8 cellular contexts compared by ENCODE assay signal in the genomic region with DNA sequence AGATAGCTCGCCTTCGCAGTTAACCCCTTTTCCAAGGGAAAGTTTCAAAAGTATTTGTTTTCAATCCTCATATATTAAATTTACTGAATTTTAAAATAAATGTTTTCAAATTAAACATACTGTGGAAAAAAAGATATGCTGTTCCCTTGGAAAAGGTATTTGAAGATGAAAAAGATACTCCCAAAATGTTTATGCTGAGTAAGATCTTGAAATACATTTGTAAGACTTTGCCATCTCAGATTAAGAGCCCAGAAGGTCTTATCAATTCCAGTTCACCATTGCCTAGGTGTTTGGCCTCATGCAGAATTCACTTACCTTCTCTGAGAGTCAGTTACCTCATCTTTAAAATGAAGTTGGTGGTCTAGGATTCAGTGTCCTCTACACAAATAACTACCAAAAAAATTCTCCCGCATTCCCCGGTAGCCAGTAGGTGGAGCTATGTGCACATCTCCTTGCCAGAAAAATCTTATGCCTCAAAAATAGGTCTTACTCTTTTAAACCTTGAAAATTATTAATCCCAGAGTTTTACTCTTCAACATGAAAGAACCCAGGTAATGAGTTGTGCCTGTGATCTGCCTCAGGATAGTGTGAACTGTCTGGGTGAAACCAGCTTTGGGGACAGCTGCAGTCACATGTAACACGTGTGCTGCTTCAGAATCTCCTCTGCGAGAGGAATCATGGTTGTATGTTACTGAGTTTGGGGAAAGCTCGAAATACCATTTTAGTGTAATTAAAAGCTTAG.
DNase-seq lines count a peak whose midpoint lies in the region; ATAC-seq, FAIRE-seq and TF ChIP-seq lines count a peak whose summit lies in the region.

No MANE protein-coding gene starts in this region.

- H2AFZ ChIP-seq in K562 (ENCODE audit: low read depth, low read length): no peak overlapping the region

- no peaks in the 10 kb centered on the region for H3K4me1 Mint-ChIP-seq in T-cell

- FAIRE-seq in K562 (lab: Jason Lieb, UNC): peak; percentile 72

- no peak overlapping the region for H3K27ac ChIP-seq in K562 (ENCODE audit: extremely low read depth, low read depth, low read length)

- POLR2A ChIA-PET in T-cell (lab: Charles Lee) (no interaction called here), K562 (lab: Yijun Ruan, JAX) (interaction anchor here (0.6 to 1.0 kb wide), 2 partner anchors 15 to 107 kb away, joined by 3 read pairs; no protein-coding TSS in a partner anchor)

- no peak overlapping the region for H3K4me3 Mint-ChIP-seq in T-cell

- TF ChIP-seq RAD21 in K562 (CRISPR knock-in tag; conservative IDR thresholded peaks at IDR 0.05 in 1 of 2, IDR thresholded peaks at IDR 0.05 in 1 of 2): peak; percentile 61 to 72

- CTCF ChIA-PET in T-cell (lab: Charles Lee): interaction anchor here (0.6 to 1.1 kb wide), 8 partner anchors 21 to 351 kb away, joined by 3 to 8 read pairs (median 4); no protein-coding TSS in a partner anchor
- CTCF ChIA-PET in K562 (lab: Yijun Ruan, JAX; ENCODE audit: low intra/inter-chr PET ratio): interaction anchor here (0.6 to 2.8 kb wide), 3 partner anchors 41 to 279 kb away, joined by 3 to 20 read pairs (median 3); no protein-coding TSS in a partner anchor

- H3K4me1 ChIP-seq in K562 (replicated peaks in 1 of 2; ENCODE audit: control insufficient read depth in 2 of 2, insufficient read depth in 2 of 2, low read length in 2 of 2): no peaks in the 10 kb centered on the region

- peaks cover 61% of the 10 kb centered on the region for H3K36me3 Mint-ChIP-seq in T-cell

- no peaks in the 10 kb centered on the region for H3K9me1 ChIP-seq in K562 (ENCODE audit: control insufficient read depth, insufficient read depth, low read length)

- no peak for TF ChIP-seq EP300 in K562 (IDR thresholded peaks at IDR 0.05; ENCODE audit: low read length)

- ATAC-seq in T-cell (replicated peaks in 1 of 4): no peak
- no peak for ATAC-seq in K562
- ATAC-seq in HG03457 (IDR thresholded peaks at IDR 0.05; ENCODE audit: unreplicated experiment): no peak

- no peak overlapping the region for H3K9ac ChIP-seq in K562 (ENCODE audit: insufficient read depth in 1 of 2, low read depth in 2 of 2, low read length in 2 of 2)

- H3K27me3 ChIP-seq in K562 (ENCODE audit: control insufficient read depth in 2 of 2, insufficient read depth in 2 of 2, low read length in 2 of 2): no peaks in the 10 kb centered on the region

- H3K9me3 Mint-ChIP-seq in T-cell: no peaks in the 10 kb centered on the region

- peak; percentile 64 to 85 (median 83) for TF ChIP-seq CTCF in K562 (IDR thresholded peaks at IDR 0.05 in 2 of 3, conservative IDR thresholded peaks at IDR 0.05 in 1 of 3; ENCODE audit: insufficient read depth in 2 of 3, low read depth in 1 of 3, low read length in 3 of 3)

- WGBS in K562 (ENCODE audit: insufficient coverage, low coverage, missing lambda C conversion rate): 57% methylated on average over 7 of the region's 7 CpGs

- no peak overlapping the region for H3K4me3 ChIP-seq in K562

- no peaks in the 10 kb centered on the region for H3K79me2 ChIP-seq in K562 (ENCODE audit: control insufficient read depth, insufficient read depth, low read length)

- no peaks in the 10 kb centered on the region for H3K27me3 Mint-ChIP-seq in T-cell

- in situ Hi-C loops in KBM-7 (cut with MboI; ENCODE audit: low pct_unique_long_range_greater_than_20kb, low sequenced_read_pairs): no loop called here
- in situ Hi-C loops in K562 (cut with MboI): no loop called here

- no peaks in the 10 kb centered on the region for H4K20me1 ChIP-seq in K562 (replicated peaks; ENCODE audit: control insufficient read depth, insufficient read depth, low read length)

- TF ChIP-seq POLR2A in K562 (conservative IDR thresholded peaks at IDR 0.05): no peak

- BruUV-seq in K562 (replicated peaks; lab: Mats Ljungman, UMichigan): no TSS peak

- intact Hi-C loops in K562 (cut with micrococcal nuclease): loop anchor here (1.0 to 2.0 kb wide), 3 partner anchors 36 to 327 kb away; no protein-coding TSS in a partner anchor

- peak; percentile 47 for DNase-seq in ELF-1 (ENCODE audit: low read depth, low spot score)
- DNase-seq in KBM-7: peak; percentile 68
- DNase-seq in T-cell: peak in 30 of 34 experiments; percentile 4 to 60 (median 34)
- peak; percentile 34 to 58 (median 40) for DNase-seq in K562 (ENCODE audit: extremely low read depth in 1 of 4, low spot score in 3 of 4)
- peak; percentile 60 for DNase-seq in islet precursor cell
- peak; percentile 27 to 31 for DNase-seq in stimulated activated CD4-positive, alpha-beta T cell treated with anti-CD3 and anti-CD28 coated beads, Interleukin-4, amount 100 ng/mL, for 4 hours
- no peak for DNase-seq in NCI-H526 treated with DMSO at 0.1 percent for 48 hours (lab: John Stamatoyannopoulos, UW)

- peaks cover 66% of the 10 kb centered on the region for H3K36me3 ChIP-seq in K562 (ENCODE audit: control insufficient read depth, insufficient read depth, low read length)

- H3K27ac Mint-ChIP-seq in T-cell: no peak overlapping the region

- no peaks in the 10 kb centered on the region; the same call in 1 of the 2 replicates for H3K9me3 ChIP-seq in K562 (replicated peaks; ENCODE audit: control insufficient read depth, insufficient read depth, low read depth, low read length)

- H3K4me2 ChIP-seq in K562 (ENCODE audit: insufficient read depth, low read length): no peak overlapping the region

TF ChIP-seq in K562, 482 proteins besides CTCF, POLR2A, EP300 and RAD21:
- TF ChIP-seq POLR2AphosphoS5 (IDR thresholded peaks at IDR 0.05; ENCODE audit: control insufficient read depth, insufficient read depth, low read depth, low read length) (no peak), KLF16 (IDR thresholded peaks at IDR 0.05) (0 out of 2 replicates have a peak, but pooled peaks have one; percentile 11), STAG1 (CRISPR knock-in tag; IDR thresholded peaks at IDR 0.05; ENCODE audit: borderline replicate concordance) (peak; percentile 11; the same call in 1 of the 2 replicates), U2AF1 (optimal IDR thresholded peaks at IDR 0.05; ENCODE audit: low read depth, low read length) (no peak), ZNF316 (IDR thresholded peaks at IDR 0.05) (peak; percentile 69), MAFF (IDR thresholded peaks at IDR 0.05; ENCODE audit: low read length) (peak; percentile 9; the same call in 1 of the 2 replicates), C11orf30 (IDR thresholded peaks at IDR 0.05; ENCODE audit: low read depth) (peak; percentile 58), SMC3 (conservative IDR thresholded peaks at IDR 0.05; ENCODE audit: insufficient read depth, low read depth, low read length) (peak; percentile 70; the same call in 1 of the 2 replicates)
- TF ChIP-seq, protein P1, sequence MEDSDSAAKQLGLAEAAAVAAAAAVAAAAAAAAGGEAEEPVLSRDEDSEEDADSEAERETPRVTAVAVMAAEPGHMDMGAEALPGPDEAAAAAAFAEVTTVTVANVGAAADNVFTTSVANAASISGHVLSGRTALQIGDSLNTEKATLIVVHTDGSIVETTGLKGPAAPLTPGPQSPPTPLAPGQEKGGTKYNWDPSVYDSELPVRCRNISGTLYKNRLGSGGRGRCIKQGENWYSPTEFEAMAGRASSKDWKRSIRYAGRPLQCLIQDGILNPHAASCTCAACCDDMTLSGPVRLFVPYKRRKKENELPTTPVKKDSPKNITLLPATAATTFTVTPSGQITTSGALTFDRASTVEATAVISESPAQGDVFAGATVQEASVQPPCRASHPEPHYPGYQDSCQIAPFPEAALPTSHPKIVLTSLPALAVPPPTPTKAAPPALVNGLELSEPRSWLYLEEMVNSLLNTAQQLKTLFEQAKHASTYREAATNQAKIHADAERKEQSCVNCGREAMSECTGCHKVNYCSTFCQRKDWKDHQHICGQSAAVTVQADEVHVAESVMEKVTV (CRISPR knock-in tag; IDR thresholded peaks at IDR 0.05): peak; percentile 20; the same call in 1 of the 2 replicates
- TF ChIP-seq, protein P2, sequence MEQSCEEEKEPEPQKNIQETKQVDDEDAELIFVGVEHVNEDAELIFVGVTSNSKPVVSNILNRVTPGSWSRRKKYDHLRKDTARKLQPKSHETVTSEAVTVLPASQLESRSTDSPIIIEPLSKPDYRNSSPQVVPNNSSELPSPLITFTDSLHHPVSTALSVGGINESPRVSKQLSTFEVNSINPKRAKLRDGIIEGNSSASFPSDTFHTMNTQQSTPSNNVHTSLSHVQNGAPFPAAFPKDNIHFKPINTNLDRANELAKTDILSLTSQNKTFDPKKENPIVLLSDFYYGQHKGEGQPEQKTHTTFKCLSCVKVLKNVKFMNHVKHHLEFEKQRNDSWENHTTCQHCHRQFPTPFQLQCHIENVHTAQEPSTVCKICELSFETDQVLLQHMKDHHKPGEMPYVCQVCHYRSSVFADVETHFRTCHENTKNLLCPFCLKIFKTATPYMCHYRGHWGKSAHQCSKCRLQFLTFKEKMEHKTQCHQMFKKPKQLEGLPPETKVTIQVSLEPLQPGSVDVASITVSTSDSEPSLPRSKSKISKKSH (CRISPR knock-in tag; IDR thresholded peaks at IDR 0.05): no peak
